ENCODE assay signal across 13 cellular contexts in genomic region chr1:43239484-43239883, GRCh38. TPM values are rescaled to one million over a fixed set of nuclear protein-coding genes. Genes with fewer than 3 reads are reported as not detected.
DNase-seq lines count a peak whose midpoint lies in the region; ATAC-seq and TF ChIP-seq lines count a peak whose summit lies in the region.
"Had no signal": no experiment of that assay in that cellular context is flagged by ENCODE, and none has a peak within 500 bp of the region (broad histone marks: within the 10 kb centered on the region; RNA-seq: fewer than 3 reads in every experiment).

No MANE protein-coding gene starts in this region.

- H3K36me3 Mint-ChIP-seq in naive B cell, result no peaks in the 10 kb centered on the region

- no peak overlapping the region for H3K9ac ChIP-seq in Loucy (ENCODE audit: low read depth, low read length, poor library complexity, severe bottlenecking)

- peak overlapping the region in 7 of 8 donors; percentile 30 to 88 (median 68) for H3K4me3 Mint-ChIP-seq in naive B cell
- H3K4me3 Mint-ChIP-seq: neural crest cell; T-helper 1 cell treated with Interleukin-12 subunit alpha and Interleukin-12 subunit beta and Interleukin-4 antibody, amounts not matched to agents 30 μg/mL and 1 μg/mL, for 36 hours had no signal

- no peaks in the 10 kb centered on the region for H3K9me2 ChIP-seq in Loucy (replicated peaks; ENCODE audit: low read depth, low read length)

- no peak overlapping the region for H3K4me3 ChIP-seq in Loucy (ENCODE audit: low read length, poor library complexity, severe bottlenecking)
- H3K4me3 ChIP-seq: vagina had no signal

- H3K27me3 ChIP-seq in Loucy (ENCODE audit: insufficient read depth, low read length, poor library complexity, severe bottlenecking), result no peaks in the 10 kb centered on the region
- H3K27me3 ChIP-seq: vagina had no signal

- 0 out of 2 replicates have a peak overlapping the region, but pooled peaks have one; percentile 16 for H2AFZ ChIP-seq in Loucy (ENCODE audit: low read length)

- peak; percentile 58 for ATAC-seq in GM18907 (IDR thresholded peaks at IDR 0.05; ENCODE audit: unreplicated experiment)
- ATAC-seq in HG02610 (IDR thresholded peaks at IDR 0.05; ENCODE audit: unreplicated experiment), result peak; percentile 55
- ATAC-seq in naive B cell (ENCODE audit: low read depth in 2 of 2), result peak; percentile 93
- ATAC-seq in HG03439 (IDR thresholded peaks at IDR 0.05; ENCODE audit: unreplicated experiment), result no peak

- H3F3A ChIP-seq in Loucy (ENCODE audit: low read depth), result no peaks in the 10 kb centered on the region

- DNase-seq in naive B cell, result peak; percentile 73
- DNase-seq in NCI-H774 (lab: John Stamatoyannopoulos, UW), result no peak
- no peak for DNase-seq in NCI-H446 treated with DMSO at 0.1 percent for 48 hours (lab: John Stamatoyannopoulos, UW)
- DNase-seq in activated CD8-positive, alpha-beta memory T cell treated with anti-CD3 and anti-CD28 coated beads, Interleukin-2, amount 50 U/mL, for 48 hours, result no peak
- DNase-seq: effector CD8-positive, alpha-beta T cell; NCI-H345 had no signal

- no peaks in the 10 kb centered on the region for H3K79me2 ChIP-seq in Loucy (ENCODE audit: insufficient read depth, low read length)

- H3K9me3 ChIP-seq in Loucy (ENCODE audit: insufficient read depth, low read depth, low read length), result no peaks in the 10 kb centered on the region
- H3K9me3 ChIP-seq: vagina had no signal

- no peaks in the 10 kb centered on the region for H3K36me3 ChIP-seq in Loucy (ENCODE audit: insufficient read depth, low read length)
- H3K36me3 ChIP-seq: vagina had no signal

- H3K4me1 ChIP-seq in Loucy (ENCODE audit: insufficient read depth, low read length, poor library complexity, severe bottlenecking), result no peaks in the 10 kb centered on the region
- H3K4me1 ChIP-seq: vagina had no signal

- TF ChIP-seq CTCF in Loucy (conservative IDR thresholded peaks at IDR 0.05; ENCODE audit: low read length), result no peak

- peaks cover 5 to 8% (median 7%) of the 10 kb centered on the region in 3 donors for H3K27me3 Mint-ChIP-seq in naive B cell

- no peaks in the 10 kb centered on the region for H3K9me3 Mint-ChIP-seq in naive B cell

- H3K4me2 ChIP-seq in Loucy (ENCODE audit: low read depth, low read length, poor library complexity, severe bottlenecking), result no peak overlapping the region

- H4K20me1 ChIP-seq in Loucy (ENCODE audit: insufficient read depth, low read length, poor library complexity, severe bottlenecking), result no peaks in the 10 kb centered on the region

- H3K4me1 Mint-ChIP-seq in naive B cell, result peaks cover 37 to 43% (median 41%) of the 10 kb centered on the region in 3 donors

- peak overlapping the region; percentile 81 to 95 (median 89) for H3K27ac Mint-ChIP-seq in naive B cell
- H3K27ac Mint-ChIP-seq: T-helper 1 cell treated with Interleukin-12 subunit alpha and Interleukin-12 subunit beta and Interleukin-4 antibody, amounts not matched to agents 30 μg/mL and 1 μg/mL, for 36 hours had no signal

RNA-seq across cellular contexts. Expression of gene TMEM125, which starts 30.3 kb away (rescaled TPM):
- polyA plus RNA-seq in naive B cell (ENCODE audit: low read depth in 6 of 6), result under 1 TPM in 1 of 6 donors, not detected in 5; 0.41 TPM

RNA-seq across cellular contexts. Expression of gene C1orf210, which starts 45.9 kb away (rescaled TPM):
- not detected for polyA plus RNA-seq in naive B cell (ENCODE audit: low read depth in 6 of 6)
